Comparison of ENCODE assay signal across 1 cellular context in the genomic region with DNA sequence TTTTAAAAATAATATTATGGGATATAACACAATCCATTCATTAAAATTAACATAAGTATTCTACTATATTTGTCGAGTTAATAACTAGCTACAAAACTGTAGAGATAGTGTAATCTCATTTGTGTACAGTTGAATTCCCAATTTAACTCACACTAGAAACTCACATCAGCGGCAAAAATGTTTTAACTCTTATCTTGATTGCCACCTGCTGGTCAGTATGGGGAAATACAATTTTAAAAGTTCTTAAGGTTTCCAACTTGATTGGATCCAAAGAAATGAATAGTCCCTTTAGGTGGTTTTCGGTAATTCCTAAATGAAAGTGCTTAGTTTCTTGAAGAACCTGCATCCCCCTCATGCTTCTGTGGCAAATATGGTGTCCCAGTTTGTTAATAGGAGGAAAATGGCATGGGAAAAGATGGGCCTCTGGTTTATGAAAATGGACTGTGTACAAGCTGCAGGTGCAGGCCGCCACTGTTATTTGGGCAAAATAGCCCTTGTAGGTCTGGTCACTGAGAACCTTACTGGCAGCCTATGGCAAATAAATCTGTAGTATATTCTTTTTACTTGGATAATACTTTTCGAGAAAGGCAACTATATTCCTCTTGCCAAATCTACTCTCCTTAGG.
TF ChIP-seq lines count a peak whose summit lies in the region.

No MANE protein-coding gene starts in this region.

TF ChIP-seq in WTC11, 78 proteins besides CTCF, POLR2A, EP300 and RAD21 (continued from another document):
- TF ChIP-seq, protein P1, sequence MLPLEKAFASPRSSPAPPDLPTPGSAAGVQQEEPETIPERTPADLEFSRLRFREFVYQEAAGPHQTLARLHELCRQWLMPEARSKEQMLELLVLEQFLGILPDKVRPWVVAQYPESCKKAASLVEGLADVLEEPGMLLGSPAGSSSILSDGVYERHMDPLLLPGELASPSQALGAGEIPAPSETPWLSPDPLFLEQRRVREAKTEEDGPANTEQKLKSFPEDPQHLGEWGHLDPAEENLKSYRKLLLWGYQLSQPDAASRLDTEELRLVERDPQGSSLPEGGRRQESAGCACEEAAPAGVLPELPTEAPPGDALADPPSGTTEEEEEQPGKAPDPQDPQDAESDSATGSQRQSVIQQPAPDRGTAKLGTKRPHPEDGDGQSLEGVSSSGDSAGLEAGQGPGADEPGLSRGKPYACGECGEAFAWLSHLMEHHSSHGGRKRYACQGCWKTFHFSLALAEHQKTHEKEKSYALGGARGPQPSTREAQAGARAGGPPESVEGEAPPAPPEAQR (CRISPR knock-in tag; IDR thresholded peaks at IDR 0.05) = no peak
- TF ChIP-seq SOX15 (CRISPR knock-in tag; IDR thresholded peaks at IDR 0.05) = no peak
